Comparison of ENCODE assay signal across 1 cellular context in genomic region chr1:28370220-28371010, GRCh38.
TF ChIP-seq lines count a peak whose summit lies in the region.

No MANE protein-coding gene starts in this region.

TF ChIP-seq in HCT116, 20 proteins besides CTCF, POLR2A, EP300 and RAD21 (continued from another document):
- no peak for TF ChIP-seq ZBTB33 (IDR thresholded peaks at IDR 0.05; ENCODE audit: extremely low read depth, insufficient replicate concordance, low read length)
TF ChIP-seq in HCT116: peak in this region for 0.
